Comparison of ENCODE assay signal across 26 cellular contexts in the genomic region with DNA sequence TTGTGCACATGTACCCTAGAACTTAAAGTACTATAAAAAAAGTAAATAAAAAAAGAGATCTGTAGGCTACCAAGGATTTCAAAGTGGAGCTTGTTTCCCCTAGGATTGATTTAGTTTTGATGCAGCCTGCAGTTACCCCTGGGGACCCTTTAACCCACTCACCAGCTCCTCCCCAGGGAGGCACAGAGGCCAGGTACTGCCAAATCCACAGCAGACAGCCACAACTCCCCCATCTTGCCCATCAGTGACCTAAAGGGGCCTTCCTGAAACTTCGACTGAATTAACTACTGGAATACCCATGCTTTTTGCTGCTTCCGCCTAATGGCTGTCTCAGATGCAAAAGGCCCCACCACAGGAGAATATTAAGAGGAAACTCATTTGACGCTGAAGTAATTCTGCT.
A peak's percentile ranks its signal among the peaks of the same experiment; 100 is the strongest.
DNase-seq lines count a peak whose midpoint lies in the region; ATAC-seq and TF ChIP-seq lines count a peak whose summit lies in the region.
"Had no signal": no experiment of that assay in that cellular context is flagged by ENCODE, and none has a peak within 500 bp of the region (broad histone marks: within the 10 kb centered on the region; RNA-seq: fewer than 3 reads in every experiment).

No MANE protein-coding gene starts in this region.

- peaks cover 94% of the 10 kb centered on the region for H3K4me1 Mint-ChIP-seq in CD8-positive, alpha-beta T cell (ENCODE audit: low read depth)
- H3K4me1 Mint-ChIP-seq in T-cell (peaks cover 94 to 95% (median 95%) of the 10 kb centered on the region in 3 donors), naive B cell (peaks cover 74 to 93% (median 86%) of the 10 kb centered on the region in 3 donors)

- H3K27me3 Mint-ChIP-seq in CD8-positive, alpha-beta T cell (ENCODE audit: low read depth), result no peaks in the 10 kb centered on the region
- H3K27me3 Mint-ChIP-seq in T-cell (no peaks in the 10 kb centered on the region), naive B cell (no peaks in the 10 kb centered on the region)
- H3K27me3 Mint-ChIP-seq: activated CD4-positive, alpha-beta T cell treated with anti-CD3 and anti-CD28 coated beads, Interleukin-2, amount 10 ng/mL, durations not matched to agents 7 days and 5 days; CD8-positive, alpha-beta memory T cell; dendritic cell treated with granulocyte-macrophage colony-stimulating factor and Interleukin-4, amounts not matched to agents 40 ng/mL and 50 ng/mL, for 4 days had no signal

- TF ChIP-seq CTCF in BE2C (IDR thresholded peaks at IDR 0.05; ENCODE audit: low read depth, low read length) (no peak), tibial artery (IDR thresholded peaks at IDR 0.05) (no peak), uterus (IDR thresholded peaks at IDR 0.05) (no peak)
- TF ChIP-seq CTCF in CD8-positive, alpha-beta T cell (IDR thresholded peaks at IDR 0.05), result no peak

- H3K27me3 ChIP-seq in BE2C, result no peaks in the 10 kb centered on the region
- no peaks in the 10 kb centered on the region for H3K27me3 ChIP-seq in CD8-positive, alpha-beta T cell (ENCODE audit: insufficient read depth, low read length)
- H3K27me3 ChIP-seq in tibial artery, result no peaks in the 10 kb centered on the region
- no peaks in the 10 kb centered on the region for H3K27me3 ChIP-seq in uterus
- H3K27me3 ChIP-seq: Peyer's patch, right atrium auricular region, SJSA1, spleen had no signal

- peaks cover 5% of the 10 kb centered on the region for H3K4me1 ChIP-seq in BE2C
- H3K4me1 ChIP-seq in CD8-positive, alpha-beta T cell (ENCODE audit: insufficient read depth, low read length), result peaks cover 83% of the 10 kb centered on the region
- peaks cover 3 to 61% (median 17%) of the 10 kb centered on the region in 4 donors for H3K4me1 ChIP-seq in tibial artery
- H3K4me1 ChIP-seq in uterus, result peaks cover 4 to 32% of the 10 kb centered on the region in 2 donors
- H3K4me1 ChIP-seq: SJSA1 had no signal

- TF ChIP-seq POLR2A in uterus (IDR thresholded peaks at IDR 0.05), result no peak

- DNase-seq in BE2C, result peak; percentile 25
- DNase-seq in CD8-positive, alpha-beta T cell, result no peak
- no peak for DNase-seq in T-cell
- no peak for DNase-seq in naive B cell
- DNase-seq in tibial artery, result no peak
- DNase-seq in uterus, result no peak
- no peak for DNase-seq in NCI-H146 (lab: John Stamatoyannopoulos, UW)
- DNase-seq in retina, result no peak
- DNase-seq: activated CD4-positive, alpha-beta T cell treated with anti-CD3 and anti-CD28 coated beads, Interleukin-2, amount 10 ng/mL, durations not matched to agents 7 days and 5 days; activated CD8-positive, alpha-beta memory T cell treated with anti-CD3 and anti-CD28 coated beads, Interleukin-2, amount 50 U/mL, for 4 hours; activated gamma-delta T cell treated with Interleukin-2 at 50 U/mL for 16 hours; aorta; CD8-positive, alpha-beta memory T cell; DMS79; kidney glomerular epithelial cell; NCI-H1092 treated with DMSO at 0.1 percent for 48 hours; NCI-H2029 treated with DMSO at 0.1 percent for 48 hours; Peyer's patch; spleen; stimulated activated CD4-positive, alpha-beta T cell treated with anti-CD3 and anti-CD28 coated beads, Interleukin-4, amount 100 ng/mL, for 1 hour had no signal

- H3K4me3 Mint-ChIP-seq in CD8-positive, alpha-beta T cell, result peak overlapping the region; percentile 38
- H3K4me3 Mint-ChIP-seq in T-cell (peak overlapping the region in 1 of 3 donors; percentile 57), naive B cell (peak overlapping the region in 7 of 8 donors; percentile 12 to 75 (median 61))
- H3K4me3 Mint-ChIP-seq: activated CD4-positive, alpha-beta T cell treated with anti-CD3 and anti-CD28 coated beads, Interleukin-2, amount 10 ng/mL, durations not matched to agents 7 days and 5 days; dendritic cell treated with granulocyte-macrophage colony-stimulating factor and Interleukin-4, amounts not matched to agents 40 ng/mL and 50 ng/mL, for 4 days; T-helper 1 cell treated with Interleukin-12 subunit alpha and Interleukin-12 subunit beta and Interleukin-4 antibody, amounts not matched to agents 30 μg/mL and 1 μg/mL, for 36 hours had no signal

- CTCF ChIA-PET in CD8-positive, alpha-beta T cell (lab: Charles Lee), result interaction anchor here (1.6 to 1.9 kb wide), 2 partner anchors 10 to 97 kb away, joined by 3 to 5 read pairs; no protein-coding TSS in a partner anchor
- CTCF ChIA-PET in T-cell (lab: Charles Lee), result no interaction called here

- no peaks in the 10 kb centered on the region for H3K9me3 Mint-ChIP-seq in CD8-positive, alpha-beta T cell
- H3K9me3 Mint-ChIP-seq in T-cell (no peaks in the 10 kb centered on the region), naive B cell (no peaks in the 10 kb centered on the region)
- H3K9me3 Mint-ChIP-seq: activated CD4-positive, alpha-beta T cell treated with anti-CD3 and anti-CD28 coated beads, Interleukin-2, amount 10 ng/mL, durations not matched to agents 7 days and 5 days; CD8-positive, alpha-beta memory T cell; dendritic cell treated with granulocyte-macrophage colony-stimulating factor and Interleukin-4, amounts not matched to agents 40 ng/mL and 50 ng/mL, for 4 days; T-helper 1 cell treated with Interleukin-12 subunit alpha and Interleukin-12 subunit beta and Interleukin-4 antibody, amounts not matched to agents 30 μg/mL and 1 μg/mL, for 36 hours had no signal

- H3K27ac Mint-ChIP-seq in CD8-positive, alpha-beta T cell, result peak overlapping the region; percentile 66
- peak overlapping the region; percentile 50 to 74 for H3K27ac Mint-ChIP-seq in T-cell
- H3K27ac Mint-ChIP-seq in naive B cell, result peak overlapping the region in 4 of 6 donors; percentile 43 to 93 (median 84)
- H3K27ac Mint-ChIP-seq: activated CD4-positive, alpha-beta T cell treated with anti-CD3 and anti-CD28 coated beads, Interleukin-2, amount 10 ng/mL, durations not matched to agents 7 days and 5 days; dendritic cell treated with granulocyte-macrophage colony-stimulating factor and Interleukin-4, amounts not matched to agents 40 ng/mL and 50 ng/mL, for 4 days; T-helper 1 cell treated with Interleukin-12 subunit alpha and Interleukin-12 subunit beta and Interleukin-4 antibody, amounts not matched to agents 30 μg/mL and 1 μg/mL, for 36 hours had no signal

- intact Hi-C loops in CD8-positive, alpha-beta T cell (cut with DNase I, micrococcal nuclease), result no loop called here
- intact Hi-C loops in tibial artery (cut with DNase I; ENCODE audit: low total_unique reads), result no loop called here
- intact Hi-C loops in uterus (cut with DNase I; ENCODE audit: low total_unique reads), result no loop called here

- no peaks in the 10 kb centered on the region for H3K9me3 ChIP-seq in BE2C
- no peaks in the 10 kb centered on the region for H3K9me3 ChIP-seq in CD8-positive, alpha-beta T cell (ENCODE audit: low read length)
- H3K9me3 ChIP-seq in tibial artery, result no peaks in the 10 kb centered on the region
- no peaks in the 10 kb centered on the region for H3K9me3 ChIP-seq in uterus
- H3K9me3 ChIP-seq: Peyer's patch, right atrium auricular region, SJSA1, spleen had no signal

- no peaks in the 10 kb centered on the region for H3K36me3 Mint-ChIP-seq in CD8-positive, alpha-beta T cell
- H3K36me3 Mint-ChIP-seq in T-cell, result peaks cover 3% of the 10 kb centered on the region
- H3K36me3 Mint-ChIP-seq in naive B cell, result peaks cover 0 to 14% of the 10 kb centered on the region in 2 donors

- POLR2A ChIA-PET in CD8-positive, alpha-beta T cell (lab: Charles Lee), result interaction anchor here (0.6 kb wide), 1 partner anchor 94 kb away, joined by 5 read pairs; no protein-coding TSS in a partner anchor
- POLR2A ChIA-PET in T-cell (lab: Charles Lee), result interaction anchor here in 1 of 2 donors (1.5 kb wide), 1 partner anchor 9 kb away, joined by 5 read pairs; no protein-coding TSS in a partner anchor

- H3K27ac ChIP-seq in CD8-positive, alpha-beta T cell (ENCODE audit: low read depth, low read length), result no peak overlapping the region
- H3K27ac ChIP-seq in tibial artery, result no peak overlapping the region
- peak overlapping the region in 1 of 2 donors; percentile 19 for H3K27ac ChIP-seq in uterus
- H3K27ac ChIP-seq: Peyer's patch, right atrium auricular region, SJSA1, spleen had no signal

- no peak for ATAC-seq in CD8-positive, alpha-beta T cell
- ATAC-seq in T-cell (replicated peaks in 1 of 4) (no peak), naive B cell (ENCODE audit: low read depth in 2 of 2) (no peak)
- ATAC-seq: GM12878, HepG2 had no signal

- no peak overlapping the region for H3K4me3 ChIP-seq in BE2C (ENCODE audit: low read depth, low read length)
- H3K4me3 ChIP-seq in CD8-positive, alpha-beta T cell (ENCODE audit: low read depth, low read length), result no peak overlapping the region
- H3K4me3 ChIP-seq in tibial artery, result no peak overlapping the region
- H3K4me3 ChIP-seq in uterus, result no peak overlapping the region
- H3K4me3 ChIP-seq: GM12878, Peyer's patch, right atrium auricular region, SJSA1, spleen had no signal

- H3K36me3 ChIP-seq in BE2C (no peaks in the 10 kb centered on the region), tibial artery (no peaks in the 10 kb centered on the region), uterus (no peaks in the 10 kb centered on the region)
- H3K36me3 ChIP-seq in CD8-positive, alpha-beta T cell (ENCODE audit: insufficient read depth, low read length), result no peaks in the 10 kb centered on the region
- H3K36me3 ChIP-seq: Peyer's patch, right atrium auricular region, SJSA1, spleen had no signal
